9 cellular contexts compared by ENCODE assay signal in the genomic region with DNA sequence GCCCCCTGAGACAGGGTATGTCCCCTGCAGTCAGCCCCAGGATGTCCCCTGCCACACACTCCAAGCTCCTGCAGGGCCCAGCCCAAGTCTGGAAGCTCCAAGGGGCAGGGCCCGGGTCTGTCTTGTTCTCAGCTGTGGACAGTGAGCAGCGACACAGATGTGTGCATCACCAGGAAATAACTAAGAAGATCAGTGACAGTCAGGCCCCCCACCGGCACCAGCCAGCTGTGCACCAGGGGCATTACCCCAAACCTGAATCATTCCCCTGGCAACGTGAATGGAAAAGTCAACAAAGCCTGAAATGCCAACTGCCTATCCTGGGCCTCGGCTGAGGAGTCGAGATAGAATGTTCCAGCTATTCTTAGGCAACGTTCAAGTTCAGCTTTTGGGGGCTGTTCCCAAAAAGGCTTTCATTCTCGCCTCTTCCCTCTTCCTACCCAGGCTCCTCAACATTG.
DNase-seq lines count a peak whose midpoint lies in the region; ATAC-seq and TF ChIP-seq lines count a peak whose summit lies in the region.
"Had no signal": no experiment of that assay in that cellular context is flagged by ENCODE, and none has a peak within 500 bp of the region (broad histone marks: within the 10 kb centered on the region; RNA-seq: fewer than 3 reads in every experiment).

No MANE protein-coding gene starts in this region.

- TF ChIP-seq CTCF in HFFc6 (IDR thresholded peaks at IDR 0.05), result no peak
- no peak for TF ChIP-seq CTCF in adrenal gland (IDR thresholded peaks at IDR 0.05)
- TF ChIP-seq CTCF in BE2C (IDR thresholded peaks at IDR 0.05; ENCODE audit: low read depth, low read length), result no peak

- 57 to 67% (median 61%) methylated on average over 4 to 8 of the region's 8 CpGs for WGBS in adrenal gland, 4 donors
- 58% methylated on average over 8 of the region's 8 CpGs for WGBS in urinary bladder

- H3K27me3 ChIP-seq in adrenal gland (no peaks in the 10 kb centered on the region), BE2C (no peaks in the 10 kb centered on the region)

- H3K9me3 Mint-ChIP-seq in HFFc6, result no peaks in the 10 kb centered on the region

- H3K4me3 Mint-ChIP-seq in HFFc6, result no peak overlapping the region

- ATAC-seq in left colon, result peak; percentile 41
- ATAC-seq in GM19351 (IDR thresholded peaks at IDR 0.05; ENCODE audit: unreplicated experiment), result no peak

- no peak overlapping the region for H3K4me3 ChIP-seq in adrenal gland
- no peak overlapping the region for H3K4me3 ChIP-seq in urinary bladder (ENCODE audit: low read depth, low read length)
- no peak overlapping the region for H3K4me3 ChIP-seq in BE2C (ENCODE audit: low read depth, low read length)

- DNase-seq in A172 (ENCODE audit: low spot score) (peak; percentile 35), HFFc6 (peak; percentile 8), adrenal gland (peak in 3 of 7 donors; percentile 39 to 78 (median 48)), left colon (no peak), NCI-H1930 (lab: John Stamatoyannopoulos, UW) (no peak), BE2C (no peak)

- H3K27me3 Mint-ChIP-seq in HFFc6 (ENCODE audit: insufficient read depth), result peaks cover 14% of the 10 kb centered on the region

- H3K36me3 Mint-ChIP-seq in HFFc6 (ENCODE audit: low read depth), result no peaks in the 10 kb centered on the region

- intact Hi-C loops in adrenal gland (cut with DNase I), result no loop called here
- intact Hi-C loops in left colon (cut with DNase I, micrococcal nuclease), result no loop called here

- peaks cover 0 to 4% of the 10 kb centered on the region in 2 donors for H3K36me3 ChIP-seq in adrenal gland (replicated peaks in 1 of 2)
- no peaks in the 10 kb centered on the region for H3K36me3 ChIP-seq in urinary bladder (ENCODE audit: insufficient read depth)
- H3K36me3 ChIP-seq in BE2C, result no peaks in the 10 kb centered on the region

- peak overlapping the region; percentile 85 for H3K27ac Mint-ChIP-seq in HFFc6

- H3K27ac ChIP-seq in adrenal gland, result peak overlapping the region in 4 of 5 donors; percentile 22 to 82 (median 62)
- H3K27ac ChIP-seq in urinary bladder (ENCODE audit: low read depth), result peak overlapping the region; percentile 3
- H3K27ac ChIP-seq: VCaP had no signal

- no peaks in the 10 kb centered on the region for H3K9me3 ChIP-seq in adrenal gland (replicated peaks in 1 of 3)
- H3K9me3 ChIP-seq in BE2C, result no peaks in the 10 kb centered on the region

- no peak for TF ChIP-seq POLR2A in adrenal gland (IDR thresholded peaks at IDR 0.05)

- H3K4me1 Mint-ChIP-seq in HFFc6 (ENCODE audit: low read depth), result peaks cover 29% of the 10 kb centered on the region

- H3K4me1 ChIP-seq in adrenal gland (replicated peaks in 1 of 2) (peaks cover 23 to 48% of the 10 kb centered on the region in 2 donors), urinary bladder (ENCODE audit: insufficient read depth) (no peaks in the 10 kb centered on the region), BE2C (no peaks in the 10 kb centered on the region)

Comparison
In these comparisons a context has a peak if more than half of its experiments do, and no peak if none do; other contexts are left out.
1. DNase-seq: peak in A172 (single experiment) and HFFc6 (single experiment); none in left colon (0 of 2), NCI-H1930 (0 of 2) and BE2C (single experiment).